In the genomic region with DNA sequence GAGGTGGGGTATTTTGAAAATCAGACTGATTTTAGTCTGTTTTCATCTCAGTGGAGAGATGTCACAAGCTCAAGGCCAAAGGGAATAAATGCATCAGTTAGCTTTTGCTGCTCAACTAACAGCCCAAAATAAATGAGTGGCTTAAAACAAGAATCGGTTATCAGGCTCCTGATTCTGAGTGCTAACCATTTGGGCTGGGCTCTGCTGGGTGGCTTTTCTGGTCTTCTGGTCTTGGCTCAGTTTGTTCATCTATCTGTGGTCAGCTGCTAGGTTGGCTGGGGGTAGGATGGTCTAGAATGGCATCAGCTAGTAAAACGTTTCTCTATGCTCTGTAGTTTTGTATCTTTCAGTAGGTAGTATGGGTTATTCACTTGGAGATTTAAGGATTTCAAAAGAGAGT, we compare ENCODE assay signal across 8 cellular contexts.
"Had no signal": no experiment of that assay in that cellular context is flagged by ENCODE, and none has a peak within 500 bp of the region (broad histone marks: within the 10 kb centered on the region; RNA-seq: fewer than 3 reads in every experiment).

No MANE protein-coding gene starts in this region.

- H3K4me3 ChIP-seq: GM12878 had no signal

- ATAC-seq: GM12878 had no signal

- FAIRE-seq: G401.6, GM12878, GM12891, GM12892, GM18507, GM19239 had no signal

- DNase-seq: GDM1, GF-D8 had no signal
